Comparison of ENCODE assay signal across 9 cellular contexts in the genomic region with DNA sequence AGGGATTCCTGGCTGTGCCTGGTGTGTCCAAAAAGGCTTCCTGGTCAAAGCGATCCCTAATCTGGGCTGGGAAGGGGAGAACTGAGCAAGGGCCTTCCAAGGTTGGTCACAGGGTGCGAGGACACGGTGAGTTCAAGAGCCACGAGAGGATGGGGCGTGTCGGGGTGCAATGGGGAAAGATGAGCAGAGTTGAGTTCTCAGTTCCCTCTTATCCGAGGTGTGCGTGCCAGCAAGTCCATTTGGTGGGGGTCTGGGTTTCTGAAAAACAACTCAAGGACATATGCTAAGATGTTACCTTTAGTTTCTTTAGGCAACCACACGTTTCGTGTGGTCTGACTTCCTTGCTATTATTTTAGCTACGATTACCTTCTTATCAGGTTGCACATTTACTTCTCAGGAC. TPM values are rescaled to one million over a fixed set of nuclear protein-coding genes. Genes with fewer than 3 reads are reported as not detected.
DNase-seq lines count a peak whose midpoint lies in the region; ATAC-seq and TF ChIP-seq lines count a peak whose summit lies in the region.
"Had no signal": no experiment of that assay in that cellular context is flagged by ENCODE, and none has a peak within 500 bp of the region (broad histone marks: within the 10 kb centered on the region; RNA-seq: fewer than 3 reads in every experiment).

No MANE protein-coding gene starts in this region.

- H3K36me3 ChIP-seq in trophoblast cell (ENCODE audit: control insufficient read depth in 1 of 2, insufficient read depth in 2 of 2, low read length in 2 of 2): peaks cover 2 to 5% of the 10 kb centered on the region in 2 experiments

- H2BK12ac ChIP-seq in trophoblast cell (ENCODE audit: low read length): no peak overlapping the region

- DNase-seq in trophoblast cell (no peak), iPS-NIHi11 (ENCODE audit: low spot score) (no peak), right cardiac atrium (no peak), NCI-H748 treated with DMSO at 0.1 percent for 48 hours (lab: John Stamatoyannopoulos, UW) (no peak), NCI-H2029 treated with DMSO at 0.1 percent for 48 hours (lab: John Stamatoyannopoulos, UW) (no peak)

- H2AFZ ChIP-seq in trophoblast cell (ENCODE audit: insufficient read depth, low read length, poor library complexity): no peak overlapping the region

- peaks cover 2% of the 10 kb centered on the region for H3K9me3 ChIP-seq in trophoblast cell (ENCODE audit: insufficient read depth, low read depth, low read length)
- no peaks in the 10 kb centered on the region for H3K9me3 ChIP-seq in right cardiac atrium (ENCODE audit: control insufficient read depth, low read length)

- intact Hi-C loops in right cardiac atrium (cut with DNase I): no loop called here

- H3K4me3 ChIP-seq in GM12875 (ENCODE audit: low read depth, low read length) (peak overlapping the region; percentile 65), trophoblast cell (ENCODE audit: low read depth, low read length) (no peak overlapping the region), right cardiac atrium (ENCODE audit: low read length) (no peak overlapping the region)

- peaks cover 18% of the 10 kb centered on the region for H3K79me2 ChIP-seq in trophoblast cell (ENCODE audit: control insufficient read depth, insufficient read depth, low read length, poor library complexity)

- H3K14ac ChIP-seq in trophoblast cell (ENCODE audit: low read length): peak overlapping the region; percentile 8

- no peak overlapping the region for H2BK120ac ChIP-seq in trophoblast cell (ENCODE audit: insufficient read depth, low read length, poor library complexity)

- H4K8ac ChIP-seq in trophoblast cell (ENCODE audit: low read depth, low read length): no peak overlapping the region

- peak overlapping the region; percentile 6 for H3K4ac ChIP-seq in trophoblast cell (ENCODE audit: low read depth, low read length)

- H3K27ac ChIP-seq in cingulate gyrus (ENCODE audit: low read depth, low read length) (peak overlapping the region; percentile 91), trophoblast cell (ENCODE audit: low read depth, low read length) (no peak overlapping the region), right cardiac atrium (ENCODE audit: low read length) (no peak overlapping the region)

- no peaks in the 10 kb centered on the region for H3K27me3 ChIP-seq in trophoblast cell (ENCODE audit: insufficient read depth, low read length)
- no peaks in the 10 kb centered on the region for H3K27me3 ChIP-seq in right cardiac atrium (ENCODE audit: control insufficient read depth, insufficient read depth)

- H2BK5ac ChIP-seq in trophoblast cell (ENCODE audit: low read depth, low read length, poor library complexity): no peak overlapping the region

- WGBS in trophoblast cell (ENCODE audit: extremely low coverage, insufficient coverage, insufficient read length): no CpG with 5 or more reads among the region's 11 CpGs
- 72% methylated on average over 11 of the region's 11 CpGs for WGBS in right cardiac atrium

- no peak overlapping the region for H2AK5ac ChIP-seq in trophoblast cell (ENCODE audit: low read length)

- no peak overlapping the region for H4K91ac ChIP-seq in trophoblast cell (ENCODE audit: low read depth, low read length)

- H3K79me1 ChIP-seq in trophoblast cell (ENCODE audit: low read length): peaks cover 31% of the 10 kb centered on the region

- ATAC-seq in HG03159 (IDR thresholded peaks at IDR 0.05; ENCODE audit: unreplicated experiment): peak; percentile 14
- ATAC-seq in right cardiac atrium: no peak

- no peak overlapping the region for H3K23ac ChIP-seq in trophoblast cell (ENCODE audit: low read length)

- H3K18ac ChIP-seq in trophoblast cell (ENCODE audit: low read length): peak overlapping the region; percentile 26

- H3K9ac ChIP-seq in trophoblast cell (ENCODE audit: low read length): no peak overlapping the region

- TF ChIP-seq CTCF in GM12875 (IDR thresholded peaks at IDR 0.05; ENCODE audit: borderline replicate concordance, insufficient read depth, low read depth, low read length): no peak

- H3K4me1 ChIP-seq in trophoblast cell (ENCODE audit: control insufficient read depth in 1 of 2, insufficient read depth in 2 of 2, low read length in 2 of 2) (peaks cover 35 to 47% of the 10 kb centered on the region in 2 experiments), right cardiac atrium (ENCODE audit: control insufficient read depth, insufficient read depth, low read length) (peaks cover 3% of the 10 kb centered on the region)

- H3K4me2 ChIP-seq in trophoblast cell (ENCODE audit: low read length): peak overlapping the region; percentile 74

- H4K12ac ChIP-seq in trophoblast cell (ENCODE audit: low read depth, low read length): no peak overlapping the region

RNA-seq across cellular contexts. Expression of gene ZNF775, which starts 1.3 kb away (rescaled TPM):
- polyA plus RNA-seq in trophoblast cell (2013): 7.7 TPM in 2 replicates
- 1 to 10 TPM; 5.1 to 6.5 (median 5.8) TPM for total RNA-seq in right cardiac atrium
- polyA plus RNA-seq in right cardiac atrium: 4.5 TPM

RNA-seq across cellular contexts. Expression of gene REPIN1, which starts 11.8 kb away (rescaled TPM):
- 165 and 168 TPM in 2 replicates for polyA plus RNA-seq in trophoblast cell (2013)
- 100 to 1,000 TPM in 3 of 4 donors, 10 to 100 TPM in 1; 98.2 to 116 (median 107) TPM for total RNA-seq in right cardiac atrium
- 70.6 TPM for polyA plus RNA-seq in right cardiac atrium

RNA-seq across cellular contexts. Expression of gene RARRES2, which starts 39.0 kb away (rescaled TPM):
- 149 and 152 TPM in 2 replicates for polyA plus RNA-seq in trophoblast cell (2013)
- 100 to 1,000 TPM; 111 to 195 (median 174) TPM for total RNA-seq in right cardiac atrium
- 193 TPM for polyA plus RNA-seq in right cardiac atrium
- total RNA-seq: pulmonary artery endothelial cell had no signal

RNA-seq across cellular contexts. Expression of gene ACTR3C, which starts 57.1 kb away (rescaled TPM):
- polyA plus RNA-seq in trophoblast cell (2013): 0.03 and 0.11 TPM in 2 replicates
- 1 to 10 TPM; 4.5 to 7.4 (median 5.5) TPM for total RNA-seq in right cardiac atrium
- polyA plus RNA-seq in right cardiac atrium: 4.2 TPM

RNA-seq across cellular contexts. Expression of gene LRRC61, which starts 57.3 kb away (rescaled TPM):
- polyA plus RNA-seq in trophoblast cell (2013): 0.15 and 0.32 TPM in 2 replicates
- total RNA-seq in right cardiac atrium: 1 to 10 TPM; 5.7 to 8.0 (median 6.2) TPM
- polyA plus RNA-seq in right cardiac atrium: 4.4 TPM
